In the genomic region with DNA sequence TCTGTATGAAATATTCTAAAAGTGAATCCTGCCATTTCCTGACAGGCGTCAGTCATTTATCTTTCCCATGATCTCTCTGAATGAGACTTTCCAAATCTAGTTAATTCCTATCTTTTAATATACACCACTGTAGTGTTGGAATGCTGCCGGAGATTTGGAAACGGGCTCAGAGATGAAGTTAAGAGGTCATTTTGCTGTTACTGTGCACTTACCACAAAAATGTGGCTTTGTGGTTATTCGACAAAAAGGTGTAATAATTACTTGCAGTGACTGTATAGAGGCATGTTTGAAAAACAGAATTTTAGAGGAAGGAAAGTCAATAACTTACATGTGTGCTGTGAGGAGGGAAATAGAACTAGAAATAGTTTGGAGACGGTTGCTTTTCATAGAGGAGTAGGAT, we compare ENCODE assay signal across 25 cellular contexts.
DNase-seq lines count a peak whose midpoint lies in the region; ATAC-seq, FAIRE-seq and TF ChIP-seq lines count a peak whose summit lies in the region.
"Had no signal": no experiment of that assay in that cellular context is flagged by ENCODE, and none has a peak within 500 bp of the region (broad histone marks: within the 10 kb centered on the region; RNA-seq: fewer than 3 reads in every experiment).

No MANE protein-coding gene starts in this region.

- POLR2A ChIA-PET in A549 (lab: Yijun Ruan, JAX) = no interaction called here

- no peak overlapping the region for H3K4me3 ChIP-seq in A549
- H3K4me3 ChIP-seq in SJSA1 = no peak overlapping the region
- no peak overlapping the region for H3K4me3 ChIP-seq in fibroblast of pulmonary artery (replicated peaks; ENCODE audit: low read depth, low read length)
- H3K4me3 ChIP-seq in gastrocnemius medialis = no peak overlapping the region
- H3K4me3 ChIP-seq: heart left ventricle, left lung, upper lobe of left lung had no signal

- WGBS in A549 (ENCODE audit: missing lambda C conversion rate) = 87% methylated on average over 5 of the region's 5 CpGs

- intact Hi-C loops in CD14-positive monocyte (cut with micrococcal nuclease) = no loop called here
- intact Hi-C loops in gastrocnemius medialis (cut with DNase I; ENCODE audit: low total_unique reads) = no loop called here

- H3K4me3 Mint-ChIP-seq in CD14-positive monocyte = no peak overlapping the region
- H3K4me3 Mint-ChIP-seq: activated CD4-positive, alpha-beta memory T cell treated with anti-CD3 and anti-CD28 coated beads for 36 hours; activated naive CD8-positive, alpha-beta T cell treated with anti-CD3 and anti-CD28 coated beads, Interleukin-2, amount 10 ng/mL, durations not matched to agents 7 days and 5 days; CD4-positive, CD25-positive, alpha-beta regulatory T cell; dendritic cell treated with granulocyte-macrophage colony-stimulating factor and Interleukin-4, amounts not matched to agents 40 ng/mL and 50 ng/mL, for 4 days; HFFc6 had no signal

- ATAC-seq in A549 (no peak), gastrocnemius medialis (no peak)
- ATAC-seq: heart left ventricle, left lung, sciatic nerve had no signal

- H3K27ac ChIP-seq in A549 (peak overlapping the region in 1 of 2 experiments; percentile 93; a peak in 3 of 6 replicates), SJSA1 (peak overlapping the region; percentile 57), gastrocnemius medialis (no peak overlapping the region)
- H3K27ac ChIP-seq: heart left ventricle, left lung, parathyroid adenoma, upper lobe of left lung had no signal

- peaks cover 45% of the 10 kb centered on the region for H3K4me1 Mint-ChIP-seq in CD14-positive monocyte
- H3K4me1 Mint-ChIP-seq: activated naive CD8-positive, alpha-beta T cell treated with anti-CD3 and anti-CD28 coated beads, Interleukin-2, amount 10 ng/mL, durations not matched to agents 7 days and 5 days; CD4-positive, CD25-positive, alpha-beta regulatory T cell had no signal

- CTCF ChIA-PET in A549 (lab: Yijun Ruan, JAX) = interaction anchor here (0.5 to 1.4 kb wide), 3 partner anchors 12 to 782 kb away, joined by 3 read pairs; no protein-coding TSS in a partner anchor

- TF ChIP-seq EP300 in A549 (IDR thresholded peaks at IDR 0.05) = no peak

- peaks cover 0 to 5% (median 0%) of the 10 kb centered on the region in 7 donors for H3K9me3 Mint-ChIP-seq in CD14-positive monocyte
- H3K9me3 Mint-ChIP-seq: dendritic cell treated with granulocyte-macrophage colony-stimulating factor and Interleukin-4, amounts not matched to agents 40 ng/mL and 50 ng/mL, for 4 days; HFFc6 had no signal

- TF ChIP-seq POLR2A in A549 (IDR thresholded peaks at IDR 0.05; ENCODE audit: low read length) = no peak
- TF ChIP-seq POLR2A in GM12891 (IDR thresholded peaks at IDR 0.05; ENCODE audit: low read depth, low read length) = no peak
- TF ChIP-seq POLR2A in gastrocnemius medialis (IDR thresholded peaks at IDR 0.05) = no peak

- no peaks in the 10 kb centered on the region for H3K36me3 ChIP-seq in SJSA1
- H3K36me3 ChIP-seq in gastrocnemius medialis = no peaks in the 10 kb centered on the region
- H3K36me3 ChIP-seq: heart left ventricle, left lung, upper lobe of left lung had no signal

- TF ChIP-seq RAD21 in A549 (conservative IDR thresholded peaks at IDR 0.05 in 1 of 2, IDR thresholded peaks at IDR 0.05 in 1 of 2) = no peak

- 0 out of 3 replicates have a peak, but pooled peaks cover 3% of the 10 kb centered on the region for H3K9me3 ChIP-seq in A549
- no peaks in the 10 kb centered on the region for H3K9me3 ChIP-seq in SJSA1 (replicated peaks)
- H3K9me3 ChIP-seq in gastrocnemius medialis = no peaks in the 10 kb centered on the region
- H3K9me3 ChIP-seq: heart left ventricle, left lung, upper lobe of left lung had no signal

- no peaks in the 10 kb centered on the region for H3K36me3 Mint-ChIP-seq in CD14-positive monocyte
- H3K36me3 Mint-ChIP-seq: activated CD4-positive, alpha-beta memory T cell treated with anti-CD3 and anti-CD28 coated beads for 36 hours; activated naive CD8-positive, alpha-beta T cell treated with anti-CD3 and anti-CD28 coated beads, Interleukin-2, amount 10 ng/mL, durations not matched to agents 7 days and 5 days; CD4-positive, CD25-positive, alpha-beta regulatory T cell had no signal

- TF ChIP-seq CTCF in A549 (IDR thresholded peaks at IDR 0.05) (no peak), fibroblast of pulmonary artery (IDR thresholded peaks at IDR 0.05; ENCODE audit: low read length, missing control alignments) (no peak), CD14-positive monocyte (IDR thresholded peaks at IDR 0.05) (no peak), gastrocnemius medialis (IDR thresholded peaks at IDR 0.05 in 4 of 5, conservative IDR thresholded peaks at IDR 0.05 in 1 of 5) (no peak)

- H3K4me1 ChIP-seq in A549 (peaks cover 56% of the 10 kb centered on the region), SJSA1 (replicated peaks) (peaks cover 70% of the 10 kb centered on the region), gastrocnemius medialis (peaks cover 5 to 7% of the 10 kb centered on the region in 2 donors)
- H3K4me1 ChIP-seq: parathyroid adenoma, upper lobe of left lung had no signal

- peaks cover 0 to 1% (median 0%) of the 10 kb centered on the region in 3 donors for H3K27me3 Mint-ChIP-seq in CD14-positive monocyte (ENCODE audit: low read depth in 3 of 3)
- H3K27me3 Mint-ChIP-seq: activated CD4-positive, alpha-beta memory T cell treated with anti-CD3 and anti-CD28 coated beads for 36 hours; activated naive CD8-positive, alpha-beta T cell treated with anti-CD3 and anti-CD28 coated beads, Interleukin-2, amount 10 ng/mL, durations not matched to agents 7 days and 5 days; CD4-positive, CD25-positive, alpha-beta regulatory T cell; dendritic cell treated with granulocyte-macrophage colony-stimulating factor and Interleukin-4, amounts not matched to agents 40 ng/mL and 50 ng/mL, for 4 days had no signal

- no peaks in the 10 kb centered on the region for H3K27me3 ChIP-seq in SJSA1 (replicated peaks)
- H3K27me3 ChIP-seq in gastrocnemius medialis = no peaks in the 10 kb centered on the region
- H3K27me3 ChIP-seq: heart left ventricle, left lung, upper lobe of left lung had no signal

- H3K4me2 ChIP-seq in A549 = no peak overlapping the region

- in situ Hi-C loops in G401 (cut with HindIII; ENCODE audit: low sequenced_read_pairs) (no loop called here), gastrocnemius medialis (cut with MboI; ENCODE audit: low sequenced_read_pairs in 4 of 4) (no loop called here)

- DNase-seq in A549 (ENCODE audit: low read depth in 1 of 2, low spot score in 1 of 2) = no peak
- peak; percentile 53 for DNase-seq in H4 (ENCODE audit: low spot score)
- DNase-seq in SJSA1 (ENCODE audit: low read depth in 1 of 2, low spot score in 2 of 2) = peak in 1 of 2 experiments; percentile 60
- DNase-seq in fibroblast of pulmonary artery (ENCODE audit: low read depth) = peak; percentile 5
- DNase-seq in CD14-positive monocyte (ENCODE audit: low spot score) = no peak
- DNase-seq in GM12891 (ENCODE audit: insufficient read length, low spot score) = no peak
- DNase-seq in G401 (ENCODE audit: low spot score) = no peak
- DNase-seq in gastrocnemius medialis = no peak
- DNase-seq: activated CD4-positive, alpha-beta memory T cell treated with anti-CD3 and anti-CD28 coated beads for 36 hours; activated CD4-positive, CD25-positive, alpha-beta regulatory T cell; activated effector memory CD4-positive, alpha-beta T cell treated with Interleukin-2 at 50 U/mL for 16 hours; activated naive CD8-positive, alpha-beta T cell treated with anti-CD3 and anti-CD28 coated beads, Interleukin-2, amount 10 ng/mL, durations not matched to agents 7 days and 5 days; CD4-positive, CD25-positive, alpha-beta regulatory T cell; heart left ventricle; HFFc6; left lung; NCI-H146; NCI-H510A treated with DMSO at 0.1 percent for 48 hours; stimulated activated CD8-positive, alpha-beta memory T cell treated with anti-CD3 and anti-CD28 coated beads, Interleukin-4, amount 100 ng/mL, for 48 hours; T1000; upper lobe of left lung had no signal

- no peak overlapping the region for H3K27ac Mint-ChIP-seq in CD14-positive monocyte
- H3K27ac Mint-ChIP-seq: activated CD4-positive, alpha-beta memory T cell treated with anti-CD3 and anti-CD28 coated beads for 36 hours; activated naive CD8-positive, alpha-beta T cell treated with anti-CD3 and anti-CD28 coated beads, Interleukin-2, amount 10 ng/mL, durations not matched to agents 7 days and 5 days; CD4-positive, CD25-positive, alpha-beta regulatory T cell; dendritic cell treated with granulocyte-macrophage colony-stimulating factor and Interleukin-4, amounts not matched to agents 40 ng/mL and 50 ng/mL, for 4 days; HFFc6 had no signal

- FAIRE-seq in A549 (lab: Jason Lieb, UNC) (peak; percentile 61), GM12891 (lab: Jason Lieb, UNC) (no peak)
- FAIRE-seq: endometrium had no signal

TF ChIP-seq in A549, 52 proteins besides CTCF, POLR2A, EP300 and RAD21 (continues in another document):
- TF ChIP-seq PHF8 (IDR thresholded peaks at IDR 0.05; ENCODE audit: borderline replicate concordance, low read depth) (no peak), KDM5A (IDR thresholded peaks at IDR 0.05) (no peak)

TF ChIP-seq in GM12891, 5 proteins besides CTCF, POLR2A, EP300 and RAD21:
- no peak for TF ChIP-seq SPI1 (IDR thresholded peaks at IDR 0.05; ENCODE audit: low read depth, low read length)
- TF ChIP-seq POLR2AphosphoS5 (IDR thresholded peaks at IDR 0.05; ENCODE audit: low read depth, low read length) = no peak
- TF ChIP-seq POU2F2 (IDR thresholded peaks at IDR 0.05; ENCODE audit: low read depth, low read length) = no peak
- no peak for TF ChIP-seq PAX5 (IDR thresholded peaks at IDR 0.05; ENCODE audit: insufficient read depth, low read length, severe bottlenecking)
- TF ChIP-seq TAF1 (IDR thresholded peaks at IDR 0.05; ENCODE audit: low read depth, low read length) = no peak

Comparison
In these comparisons a context has a peak if more than half of its experiments do, and no peak if none do; other contexts are left out.
1. DNase-seq: peak in H4 (single experiment) and fibroblast of pulmonary artery (single experiment); none in A549 (0 of 2), CD14-positive monocyte (single experiment), GM12891 (single experiment), G401 (single experiment) and gastrocnemius medialis (0 of 2).